10 cellular contexts compared by ENCODE assay signal in the genomic region with DNA sequence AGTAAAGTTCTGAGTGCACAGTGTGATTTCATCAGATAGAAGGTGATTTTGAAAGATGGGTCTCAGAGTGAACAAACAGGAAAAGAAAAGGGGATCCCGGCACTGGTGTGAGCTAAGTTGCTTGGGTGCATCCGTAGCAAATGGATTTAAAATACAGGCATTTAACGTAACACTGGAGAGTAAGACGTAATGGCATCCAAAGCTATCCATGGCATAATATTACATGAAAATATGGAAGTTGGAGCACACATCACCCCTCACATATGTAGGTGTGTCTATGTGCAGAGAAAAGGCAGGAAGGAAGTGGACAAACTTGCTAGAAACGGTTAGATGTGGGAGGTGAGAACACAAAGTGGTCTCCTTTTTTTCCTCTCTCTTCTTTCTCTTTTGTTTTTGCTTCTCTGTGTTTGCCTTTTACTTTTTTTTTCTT. TPM values are rescaled to one million over a fixed set of nuclear protein-coding genes. Genes with fewer than 3 reads are reported as not detected.
DNase-seq lines count a peak whose midpoint lies in the region; ATAC-seq and TF ChIP-seq lines count a peak whose summit lies in the region.
"Had no signal": no experiment of that assay in that cellular context is flagged by ENCODE, and none has a peak within 500 bp of the region (broad histone marks: within the 10 kb centered on the region; RNA-seq: fewer than 3 reads in every experiment).

No MANE protein-coding gene starts in this region.

- no peak overlapping the region for H3K27ac Mint-ChIP-seq in activated B cell treated with CpG ODN at 0.5 μM for 24 hours

- no peaks in the 10 kb centered on the region for H3K27me3 Mint-ChIP-seq in activated B cell treated with CpG ODN at 0.5 μM for 24 hours

- no peaks in the 10 kb centered on the region for H3K36me3 ChIP-seq in thymus (ENCODE audit: control insufficient read depth, insufficient read depth)
- H3K36me3 ChIP-seq in uterus = no peaks in the 10 kb centered on the region
- H3K36me3 ChIP-seq: right atrium auricular region had no signal

- TF ChIP-seq CTCF in activated B cell treated with CpG ODN at 0.5 μM for 24 hours (IDR thresholded peaks at IDR 0.05) (no peak), uterus (IDR thresholded peaks at IDR 0.05) (no peak)

- POLR2A ChIA-PET in activated B cell treated with CpG ODN at 0.5 μM for 24 hours (lab: Charles Lee) = interaction anchor here (1.1 to 1.6 kb wide), 2 partner anchors 13 to 16 kb away, joined by 4 read pairs; no protein-coding TSS in a partner anchor

- CTCF ChIA-PET in activated B cell treated with CpG ODN at 0.5 μM for 24 hours (lab: Charles Lee) = no interaction called here

- H3K9me3 Mint-ChIP-seq in activated B cell treated with CpG ODN at 0.5 μM for 24 hours = no peaks in the 10 kb centered on the region

- 21% methylated on average over 5 of the region's 5 CpGs for WGBS in thymus

- H3K4me3 Mint-ChIP-seq in activated B cell treated with CpG ODN at 0.5 μM for 24 hours = peak overlapping the region; percentile 11

- DNase-seq in activated effector memory CD4-positive, alpha-beta T cell treated with anti-CD3 and anti-CD28 coated beads, Interleukin-2, amount 50 U/mL, for 16 hours = peak; percentile 63
- no peak for DNase-seq in activated effector memory CD4-positive, alpha-beta T cell treated with Interleukin-2 at 50 U/mL for 16 hours
- DNase-seq in activated B cell treated with CpG ODN at 0.5 μM for 24 hours = no peak
- DNase-seq in uterus = no peak
- DNase-seq in substantia nigra (lab: John Stamatoyannopoulos, UW) = no peak
- no peak for DNase-seq in DMS153 treated with DMSO at 0.1 percent for 48 hours (lab: John Stamatoyannopoulos, UW; ENCODE audit: unreplicated experiment)
- DNase-seq: NCI-H2081 treated with DMSO at 0.1 percent for 48 hours had no signal

- H3K4me1 Mint-ChIP-seq in activated B cell treated with CpG ODN at 0.5 μM for 24 hours = peaks cover 30% of the 10 kb centered on the region

- intact Hi-C loops in activated B cell treated with CpG ODN at 0.5 μM for 24 hours (cut with micrococcal nuclease) = no loop called here
- intact Hi-C loops in uterus (cut with DNase I; ENCODE audit: low total_unique reads) = no loop called here

- H3K27me3 ChIP-seq in thymus (ENCODE audit: control insufficient read depth, insufficient read depth) = no peaks in the 10 kb centered on the region
- no peaks in the 10 kb centered on the region for H3K27me3 ChIP-seq in uterus
- H3K27me3 ChIP-seq: right atrium auricular region had no signal

- H3K9me3 ChIP-seq in thymus (ENCODE audit: control insufficient read depth) (no peaks in the 10 kb centered on the region), uterus (no peaks in the 10 kb centered on the region)
- H3K9me3 ChIP-seq: right atrium auricular region had no signal

- ATAC-seq in HG03064 (IDR thresholded peaks at IDR 0.05; ENCODE audit: low read depth, unreplicated experiment) (peak; percentile 71), activated B cell treated with CpG ODN at 0.5 μM for 24 hours (ENCODE audit: low read depth) (no peak)

- H3K4me1 ChIP-seq in thymus (ENCODE audit: control insufficient read depth, insufficient read depth, low read length) = peaks cover 32% of the 10 kb centered on the region
- no peaks in the 10 kb centered on the region for H3K4me1 ChIP-seq in uterus
- H3K4me1 ChIP-seq: right atrium auricular region had no signal

- TF ChIP-seq POLR2A in uterus (IDR thresholded peaks at IDR 0.05) = no peak

- H3K27ac ChIP-seq in thymus (ENCODE audit: low read depth) (peak overlapping the region; percentile 69), uterus (no peak overlapping the region), substantia nigra (ENCODE audit: low read depth, low read length, poor library complexity, severe bottlenecking) (no peak overlapping the region)
- H3K27ac ChIP-seq: right atrium auricular region had no signal

- H3K36me3 Mint-ChIP-seq in activated B cell treated with CpG ODN at 0.5 μM for 24 hours (ENCODE audit: low read depth) = no peaks in the 10 kb centered on the region

- H3K4me3 ChIP-seq in thymus (ENCODE audit: low read length) (no peak overlapping the region), uterus (no peak overlapping the region)
- H3K4me3 ChIP-seq: right atrium auricular region had no signal

RNA-seq across cellular contexts. Expression of a gene that starts 38.2 kb away (rescaled TPM):
- total RNA-seq in activated B cell treated with CpG ODN at 0.5 μM for 24 hours = 68.0 and 79.7 TPM in 2 replicates
- polyA plus RNA-seq in thymus = 62.1 TPM
- total RNA-seq in uterus = 10 to 100 TPM in 2 of 4 donors, 1 to 10 TPM in 2; 1.5 to 27.8 (median 11.6) TPM
